23 cellular contexts compared by ENCODE assay signal in the genomic region with DNA sequence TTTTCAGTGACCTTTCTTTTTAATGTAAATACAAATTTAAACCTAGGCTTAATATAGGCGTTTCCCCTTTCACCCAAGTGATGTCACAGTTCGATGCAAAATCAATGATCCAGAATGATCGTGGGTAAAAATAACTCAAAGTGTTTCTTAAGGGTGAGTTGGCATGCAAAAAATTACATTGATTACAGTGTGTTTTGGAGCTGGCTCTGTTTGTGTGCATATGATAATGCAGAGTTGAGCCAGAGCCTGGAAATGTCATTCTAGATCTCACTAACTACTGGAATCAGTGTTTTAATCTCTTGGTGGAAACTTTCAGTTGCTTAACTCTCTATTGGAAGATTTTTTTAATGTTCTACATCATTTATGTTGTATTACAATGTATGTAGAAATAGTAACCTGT.
"Had no signal": no experiment of that assay in that cellular context is flagged by ENCODE, and none has a peak within 500 bp of the region (broad histone marks: within the 10 kb centered on the region; RNA-seq: fewer than 3 reads in every experiment).

No MANE protein-coding gene starts in this region.

- H3K4me3 ChIP-seq: body of pancreas, dorsolateral prefrontal cortex, lower lobe of right lung, right atrium auricular region, stomach had no signal

- ATAC-seq: activated CD8-positive, alpha-beta T cell treated with anti-CD3 and anti-CD28 coated beads for 36 hours; body of pancreas; foreskin keratinocyte; left colon; lower lobe of right lung; WTC11 had no signal

- H3K9me3 ChIP-seq: body of pancreas, lower lobe of right lung, right atrium auricular region, stomach had no signal

- H3K4me3 Mint-ChIP-seq: activated CD4-positive, alpha-beta T cell treated with anti-CD3 and anti-CD28 coated beads, Interleukin-2, amount 10 ng/mL, durations not matched to agents 24 days and 14 days; activated CD8-positive, alpha-beta T cell treated with anti-CD3 and anti-CD28 coated beads for 36 hours; neural crest cell; T-helper 2 cell treated with Interferon-gamma antibody and Interleukin-4, amounts not matched to agents 5 μg/mL and 100 μg/mL, for 36 hours; type B pancreatic cell; WTC11 had no signal

- H3K27me3 ChIP-seq: body of pancreas, dorsolateral prefrontal cortex, foreskin keratinocyte, right atrium auricular region, stomach had no signal

- H3K27ac Mint-ChIP-seq: activated CD4-positive, alpha-beta T cell treated with anti-CD3 and anti-CD28 coated beads, Interleukin-2, amount 10 ng/mL, durations not matched to agents 24 days and 14 days; activated CD8-positive, alpha-beta T cell treated with anti-CD3 and anti-CD28 coated beads for 36 hours; T-helper 2 cell treated with Interferon-gamma antibody and Interleukin-4, amounts not matched to agents 5 μg/mL and 100 μg/mL, for 36 hours; type B pancreatic cell; WTC11 had no signal

- H3K27ac ChIP-seq: body of pancreas, epithelial cell of prostate, foreskin keratinocyte, lower lobe of right lung, right atrium auricular region, stomach had no signal

- DNase-seq: activated CD4-positive, alpha-beta T cell treated with anti-CD3 and anti-CD28 coated beads, Interleukin-2, amount 10 ng/mL, durations not matched to agents 24 days and 14 days; activated CD8-positive, alpha-beta T cell treated with anti-CD3 and anti-CD28 coated beads for 36 hours; activated effector memory CD4-positive, alpha-beta T cell treated with Interleukin-2 at 50 U/mL for 16 hours; activated naive CD4-positive, alpha-beta T cell treated with anti-CD3 and anti-CD28 coated beads, Interleukin-2, amount 50 U/mL, for 16 hours; activated T-cell treated with anti-CD3 and anti-CD28 coated beads, Interleukin-2, amount 50 U/mL, for 48 hours; body of pancreas; dorsolateral prefrontal cortex; foreskin keratinocyte; hypothalamus; islet precursor cell; left colon; lower lobe of right lung; stimulated activated CD4-positive, alpha-beta T cell treated with anti-CD3 and anti-CD28 coated beads, Interleukin-12 subunit alpha, Interleukin-12 subunit beta, amount 100 ng/mL, for 4 hours; stimulated activated CD4-positive, alpha-beta T cell treated with anti-CD3 and anti-CD28 coated beads, Interleukin-1b, Interleukin-23, amount 100 ng/mL, for 48 hours; stimulated activated CD8-positive, alpha-beta memory T cell treated with anti-CD3 and anti-CD28 coated beads, Interleukin-4, amount 100 ng/mL, for 48 hours; stomach had no signal

- H3K9me3 Mint-ChIP-seq: activated CD4-positive, alpha-beta T cell treated with anti-CD3 and anti-CD28 coated beads, Interleukin-2, amount 10 ng/mL, durations not matched to agents 24 days and 14 days; activated CD8-positive, alpha-beta T cell treated with anti-CD3 and anti-CD28 coated beads for 36 hours; neural crest cell; T-helper 2 cell treated with Interferon-gamma antibody and Interleukin-4, amounts not matched to agents 5 μg/mL and 100 μg/mL, for 36 hours; type B pancreatic cell; WTC11 had no signal

- H3K27me3 Mint-ChIP-seq: activated CD4-positive, alpha-beta T cell treated with anti-CD3 and anti-CD28 coated beads, Interleukin-2, amount 10 ng/mL, durations not matched to agents 24 days and 14 days; activated CD8-positive, alpha-beta T cell treated with anti-CD3 and anti-CD28 coated beads for 36 hours; type B pancreatic cell had no signal

- FAIRE-seq: TTC549 had no signal

- H3K4me1 ChIP-seq: foreskin keratinocyte had no signal
